8 cellular contexts compared by ENCODE assay signal in genomic region chrX:130170752-130171445, GRCh38. TPM values are rescaled to one million over a fixed set of nuclear protein-coding genes. Genes with fewer than 3 reads are reported as not detected.
A peak's percentile ranks its signal among the peaks of the same experiment; 100 is the strongest.
DNase-seq lines count a peak whose midpoint lies in the region; ATAC-seq lines count a peak whose summit lies in the region.

No MANE protein-coding gene starts in this region.

- peak overlapping the region; percentile 89 for H3K4me3 Mint-ChIP-seq in activated CD4-positive, alpha-beta memory T cell treated with anti-CD3 and anti-CD28 coated beads for 36 hours
- H3K4me3 Mint-ChIP-seq in stimulated activated naive B cell treated with anti-CD40 and anti-IgM and Interleukin-4, amounts not matched to agents 10 μg/mL and 1 μg/mL and 100 μg/mL, for 72 hours: peak overlapping the region; percentile 87 to 93

- peaks cover 27% of the 10 kb centered on the region for H3K4me1 Mint-ChIP-seq in activated CD4-positive, alpha-beta memory T cell treated with anti-CD3 and anti-CD28 coated beads for 36 hours (ENCODE audit: low read depth)
- peaks cover 23 to 44% of the 10 kb centered on the region in 2 donors for H3K4me1 Mint-ChIP-seq in stimulated activated naive B cell treated with anti-CD40 and anti-IgM and Interleukin-4, amounts not matched to agents 10 μg/mL and 1 μg/mL and 100 μg/mL, for 72 hours

- peak; percentile 46 for DNase-seq in ACHN
- DNase-seq in NCI-H345 (lab: John Stamatoyannopoulos, UW): peak; percentile 88
- DNase-seq in activated CD4-positive, alpha-beta memory T cell treated with anti-CD3 and anti-CD28 coated beads for 36 hours: peak; percentile 83
- DNase-seq in effector CD8-positive, alpha-beta T cell (lab: John Stamatoyannopoulos, UW): peak; percentile 57
- DNase-seq in middle frontal gyrus (ENCODE audit: extremely low spot score, low spot score): peak; percentile 76
- DNase-seq in stimulated activated naive B cell treated with anti-CD40 and anti-IgM and Interleukin-4, amounts not matched to agents 10 μg/mL and 1 μg/mL and 100 μg/mL, for 72 hours: peak; percentile 58

- ATAC-seq in GM18858 (IDR thresholded peaks at IDR 0.05; ENCODE audit: unreplicated experiment) (peak; percentile 69), HG03066 (IDR thresholded peaks at IDR 0.05; ENCODE audit: low read depth, unreplicated experiment) (peak; percentile 67)
- peak; percentile 79 to 83 for ATAC-seq in stimulated activated naive B cell treated with anti-CD40 and anti-IgM and Interleukin-4, amounts not matched to agents 10 μg/mL and 1 μg/mL and 100 μg/mL, for 72 hours (replicated peaks)

- H3K27ac Mint-ChIP-seq in activated CD4-positive, alpha-beta memory T cell treated with anti-CD3 and anti-CD28 coated beads for 36 hours: peak overlapping the region; percentile 95
- peak overlapping the region; percentile 60 for H3K27ac Mint-ChIP-seq in stimulated activated naive B cell treated with anti-CD40 and anti-IgM and Interleukin-4, amounts not matched to agents 10 μg/mL and 1 μg/mL and 100 μg/mL, for 72 hours

- in situ Hi-C loops in ACHN (cut with HindIII; ENCODE audit: low pct_ligation_motif_present, low pct_unique_long_range_greater_than_20kb, low sequenced_read_pairs): no loop called here

- H3K27me3 Mint-ChIP-seq in activated CD4-positive, alpha-beta memory T cell treated with anti-CD3 and anti-CD28 coated beads for 36 hours: no peaks in the 10 kb centered on the region
- no peaks in the 10 kb centered on the region for H3K27me3 Mint-ChIP-seq in stimulated activated naive B cell treated with anti-CD40 and anti-IgM and Interleukin-4, amounts not matched to agents 10 μg/mL and 1 μg/mL and 100 μg/mL, for 72 hours

- intact Hi-C loops in activated CD4-positive, alpha-beta memory T cell treated with anti-CD3 and anti-CD28 coated beads for 36 hours (cut with micrococcal nuclease): loop anchor here (2.0 to 10.0 kb wide), 4 partner anchors 41 to 566 kb away; partner anchors contain the start of gene ELF4

- no peaks in the 10 kb centered on the region for H3K9me3 Mint-ChIP-seq in activated CD4-positive, alpha-beta memory T cell treated with anti-CD3 and anti-CD28 coated beads for 36 hours
- no peaks in the 10 kb centered on the region for H3K9me3 Mint-ChIP-seq in stimulated activated naive B cell treated with anti-CD40 and anti-IgM and Interleukin-4, amounts not matched to agents 10 μg/mL and 1 μg/mL and 100 μg/mL, for 72 hours

- peaks cover 2% of the 10 kb centered on the region for H3K36me3 Mint-ChIP-seq in activated CD4-positive, alpha-beta memory T cell treated with anti-CD3 and anti-CD28 coated beads for 36 hours
- no peaks in the 10 kb centered on the region for H3K36me3 Mint-ChIP-seq in stimulated activated naive B cell treated with anti-CD40 and anti-IgM and Interleukin-4, amounts not matched to agents 10 μg/mL and 1 μg/mL and 100 μg/mL, for 72 hours

- POLR2A ChIA-PET in activated CD4-positive, alpha-beta memory T cell treated with anti-CD3 and anti-CD28 coated beads for 36 hours (lab: Charles Lee): interaction anchor here (1.0 to 1.7 kb wide), 5 partner anchors 24 to 89 kb away, joined by 3 to 7 read pairs (median 5); no protein-coding TSS in a partner anchor

- CTCF ChIA-PET in activated CD4-positive, alpha-beta memory T cell treated with anti-CD3 and anti-CD28 coated beads for 36 hours (lab: Charles Lee): interaction anchor here (0.7 to 2.2 kb wide), 5 partner anchors 10 to 91 kb away, joined by 3 to 6 read pairs (median 3); no protein-coding TSS in a partner anchor

RNA-seq across cellular contexts. Expression of gene RAB33A, which starts 0.9 kb away (rescaled TPM):
- total RNA-seq in activated CD4-positive, alpha-beta memory T cell treated with anti-CD3 and anti-CD28 coated beads for 36 hours: 10 to 100 TPM; 29.6 to 30.1 TPM

RNA-seq across cellular contexts. Expression of gene AIFM1, which starts 5.3 kb away (rescaled TPM):
- total RNA-seq in activated CD4-positive, alpha-beta memory T cell treated with anti-CD3 and anti-CD28 coated beads for 36 hours: 10 to 100 TPM; 60.9 to 61.2 TPM

Comparison
In these comparisons a context has a peak if more than half of its experiments do, and no peak if none do; other contexts are left out.
1. Peak in every context shown above with its lines: DNase-seq and ATAC-seq.